Comparison of ENCODE assay signal across 21 cellular contexts in genomic region chr20:17870063-17870740, GRCh38.
DNase-seq lines count a peak whose midpoint lies in the region; ATAC-seq and TF ChIP-seq lines count a peak whose summit lies in the region.
"Had no signal": no experiment of that assay in that cellular context is flagged by ENCODE, and none has a peak within 500 bp of the region (broad histone marks: within the 10 kb centered on the region; RNA-seq: fewer than 3 reads in every experiment).

No MANE protein-coding gene starts in this region.

- H3K4me3 Mint-ChIP-seq in WTC11, result no peak overlapping the region
- H3K4me3 Mint-ChIP-seq: activated B cell treated with CpG ODN at 0.5 μM for 24 hours had no signal

- H3K9ac ChIP-seq in mammary epithelial cell (ENCODE audit: insufficient read depth, low read length) (no peak overlapping the region), subcutaneous abdominal adipose tissue (ENCODE audit: low read length in 5 of 5) (peak overlapping the region in 1 of 5 donors; percentile 42)
- H3K9ac ChIP-seq: parathyroid adenoma had no signal

- no peaks in the 10 kb centered on the region for H3K9me3 Mint-ChIP-seq in WTC11
- H3K9me3 Mint-ChIP-seq: activated B cell treated with CpG ODN at 0.5 μM for 24 hours; activated T-helper 2 cell treated with anti-CD3 and anti-CD28 coated beads, Interferon-gamma antibody, Interleukin-2, Interleukin-4, amounts not matched to agents 10 μg/mL and 5 μg/mL and 100 μg/mL, durations not matched to agents 14 hours and 24 hours and 36 hours had no signal

- H3K27me3 ChIP-seq in breast epithelium (no peaks in the 10 kb centered on the region), mammary epithelial cell (ENCODE audit: insufficient read depth, low read length) (no peaks in the 10 kb centered on the region), subcutaneous abdominal adipose tissue (ENCODE audit: control insufficient read depth in 5 of 5, insufficient read depth in 4 of 5, low read length in 5 of 5) (no peaks in the 10 kb centered on the region)

- no peak for TF ChIP-seq POLR2A in breast epithelium (IDR thresholded peaks at IDR 0.05)

- ATAC-seq in WTC11 (no peak), GM21529 (IDR thresholded peaks at IDR 0.05; ENCODE audit: unreplicated experiment) (no peak)
- ATAC-seq: A549; stimulated activated naive CD8-positive, alpha-beta T cell treated with anti-CD3 and anti-CD28 coated beads, Interleukin-15, Interleukin-2, amounts not matched to agents 100 U/mL and 50 U/mL, for 24 hours had no signal

- H3K27ac ChIP-seq in breast epithelium (peak overlapping the region; percentile 40 to 62), mammary epithelial cell (ENCODE audit: insufficient read depth, low read depth, low read length) (no peak overlapping the region), subcutaneous abdominal adipose tissue (ENCODE audit: low read depth, low read length) (no peak overlapping the region)
- H3K27ac ChIP-seq: A549, parathyroid adenoma had no signal

- POLR2A ChIA-PET in WTC11 (lab: Charles Lee), result interaction anchor here (0.7 kb wide), 1 partner anchor 241 kb away, joined by 3 read pairs; no protein-coding TSS in a partner anchor

- 79% methylated on average over 17 of the region's 18 CpGs for WGBS in mammary epithelial cell (ENCODE audit: low coverage, missing lambda C conversion rate)

- H3K4me1 ChIP-seq in breast epithelium (peaks cover 4 to 8% of the 10 kb centered on the region in 2 donors), mammary epithelial cell (ENCODE audit: insufficient read depth, low read length) (peaks cover 17% of the 10 kb centered on the region), subcutaneous abdominal adipose tissue (ENCODE audit: control insufficient read depth in 5 of 5, insufficient read depth in 5 of 5, low read length in 5 of 5) (peaks cover 9 to 59% (median 31%) of the 10 kb centered on the region in 5 donors)

- peaks cover 78% of the 10 kb centered on the region for H3K4me1 Mint-ChIP-seq in WTC11

- TF ChIP-seq CTCF in breast epithelium (IDR thresholded peaks at IDR 0.05) (no peak), mammary epithelial cell (conservative IDR thresholded peaks at IDR 0.05 in 1 of 2, IDR thresholded peaks at IDR 0.05 in 1 of 2; ENCODE audit: extremely low read depth in 1 of 2, insufficient read depth in 1 of 2, low read depth in 1 of 2, low read length in 2 of 2) (no peak), WTC11 (IDR thresholded peaks at IDR 0.05) (no peak)

- no peaks in the 10 kb centered on the region for H3K79me2 ChIP-seq in mammary epithelial cell (ENCODE audit: insufficient read depth, low read length)
- H3K79me2 ChIP-seq: parathyroid adenoma had no signal

- intact Hi-C loops in breast epithelium (cut with DNase I; ENCODE audit: low total_unique reads) (loop anchor here (5.0 kb wide), 1 partner anchor 352 kb away; no protein-coding TSS in a partner anchor), mammary epithelial cell (cut with micrococcal nuclease) (no loop called here)

- H3K27me3 Mint-ChIP-seq in WTC11 (ENCODE audit: low read depth), result no peaks in the 10 kb centered on the region; the same call in 1 of the 2 replicates

- no peak overlapping the region for H2AFZ ChIP-seq in mammary epithelial cell (ENCODE audit: low read depth, low read length)
- H2AFZ ChIP-seq: parathyroid adenoma had no signal

- H3K4me3 ChIP-seq in breast epithelium, result peak overlapping the region in 1 of 3 donors; percentile 45
- H3K4me3 ChIP-seq in mammary epithelial cell (replicated peaks in 1 of 3; ENCODE audit: insufficient read depth in 1 of 3, low read depth in 2 of 3, low read length in 3 of 3), result no peak overlapping the region
- peak overlapping the region; percentile 24 to 55 (median 41) for H3K4me3 ChIP-seq in subcutaneous abdominal adipose tissue (ENCODE audit: low read depth in 1 of 5, low read length in 5 of 5)
- H3K4me3 ChIP-seq: A549 had no signal

- DNase-seq in breast epithelium (ENCODE audit: low spot score in 2 of 2) (peak in 1 of 2 donors; percentile 51), mammary epithelial cell (no peak), WTC11 (ENCODE audit: low spot score) (no peak), iris pigment epithelial cell (ENCODE audit: low read depth) (peak; percentile 39), 8988T (no peak)
- no peak for DNase-seq in activated CD4-positive, CD25-positive, alpha-beta regulatory T cell (lab: John Stamatoyannopoulos, UW)
- DNase-seq: activated B cell treated with CpG ODN at 0.5 μM for 24 hours; anterior cingulate cortex; COR-L47; GOT3; MM.1S; NCI-H187 treated with DMSO at 0.1 percent for 48 hours; SHP77 treated with DMSO at 0.1 percent for 48 hours; stimulated activated CD4-positive, alpha-beta T cell treated with anti-CD3 and anti-CD28 coated beads, Interleukin-15, amount 100 ng/mL, for 24 hours; stimulated activated naive CD8-positive, alpha-beta T cell treated with anti-CD3 and anti-CD28 coated beads, Interleukin-15, Interleukin-2, amounts not matched to agents 100 U/mL and 50 U/mL, for 24 hours; T-helper 2 cell had no signal

- H3K36me3 ChIP-seq in breast epithelium (no peaks in the 10 kb centered on the region), mammary epithelial cell (ENCODE audit: insufficient read depth, low read length) (no peaks in the 10 kb centered on the region), subcutaneous abdominal adipose tissue (ENCODE audit: control insufficient read depth in 5 of 5, insufficient read depth in 5 of 5, low read length in 5 of 5) (no peaks in the 10 kb centered on the region)

- no peaks in the 10 kb centered on the region for H3K36me3 Mint-ChIP-seq in WTC11

- dilution Hi-C loops in mammary epithelial cell (cut with HindIII; ENCODE audit: low sequenced_read_pairs), result loop anchor here (5.0 kb wide), 1 partner anchor 43 kb away; no protein-coding TSS in a partner anchor

- H3K27ac Mint-ChIP-seq in WTC11, result peak overlapping the region; percentile 65
- H3K27ac Mint-ChIP-seq: activated B cell treated with CpG ODN at 0.5 μM for 24 hours; activated T-helper 2 cell treated with anti-CD3 and anti-CD28 coated beads, Interferon-gamma antibody, Interleukin-2, Interleukin-4, amounts not matched to agents 10 μg/mL and 5 μg/mL and 100 μg/mL, durations not matched to agents 14 hours and 24 hours and 36 hours had no signal

- no peak overlapping the region for H3K4me2 ChIP-seq in mammary epithelial cell (ENCODE audit: insufficient read depth, low read depth, low read length)
- H3K4me2 ChIP-seq: A549 had no signal

- H3K9me3 ChIP-seq in breast epithelium (no peaks in the 10 kb centered on the region), mammary epithelial cell (replicated peaks; ENCODE audit: insufficient read depth, low read length) (no peaks in the 10 kb centered on the region), subcutaneous abdominal adipose tissue (ENCODE audit: control insufficient read depth in 5 of 5, low read length in 5 of 5) (no peaks in the 10 kb centered on the region)
- H3K9me3 ChIP-seq: A549 had no signal

- in situ Hi-C loops in mammary epithelial cell (cut with MboI; ENCODE audit: low sequenced_read_pairs in 2 of 2), result no loop called here

- no peaks in the 10 kb centered on the region for H4K20me1 ChIP-seq in mammary epithelial cell (ENCODE audit: insufficient read depth, low read length)

- CTCF ChIA-PET in mammary epithelial cell (lab: Charles Lee; ENCODE audit: low non-redundant PET), result no interaction called here
- CTCF ChIA-PET in WTC11 (lab: Charles Lee), result interaction anchor here (1.0 to 4.2 kb wide), 5 partner anchors 16 to 189 kb away, joined by 3 to 20 read pairs (median 5); partner anchors contain the start of gene RRBP1

- no TSS peak for BruUV-seq in mammary epithelial cell (replicated peaks; lab: Mats Ljungman, UMichigan)

TF ChIP-seq in WTC11, 78 proteins besides CTCF, POLR2A, EP300 and RAD21:
- TF ChIP-seq ZNF512 (CRISPR knock-in tag; IDR thresholded peaks at IDR 0.05; ENCODE audit: borderline replicate concordance), result no peak
- TF ChIP-seq OVOL2 (CRISPR knock-in tag; IDR thresholded peaks at IDR 0.05; ENCODE audit: borderline replicate concordance), result no peak
- TF ChIP-seq FOXJ3 (CRISPR knock-in tag; IDR thresholded peaks at IDR 0.05; ENCODE audit: borderline replicate concordance), result no peak
- no peak for TF ChIP-seq GRHL2 (CRISPR knock-in tag; IDR thresholded peaks at IDR 0.05; ENCODE audit: insufficient replicate concordance, severe bottlenecking)
- no peak for TF ChIP-seq EMX1 (CRISPR knock-in tag; IDR thresholded peaks at IDR 0.05)
- no peak for TF ChIP-seq TEAD1 (CRISPR knock-in tag; IDR thresholded peaks at IDR 0.05)
- no peak for TF ChIP-seq IRF1 (CRISPR knock-in tag; IDR thresholded peaks at IDR 0.05)
- TF ChIP-seq NR1H2 (CRISPR knock-in tag; IDR thresholded peaks at IDR 0.05), result no peak
- no peak for TF ChIP-seq IRF2 (CRISPR knock-in tag; IDR thresholded peaks at IDR 0.05; ENCODE audit: borderline replicate concordance, low read depth)
- TF ChIP-seq ATF1 (CRISPR knock-in tag; IDR thresholded peaks at IDR 0.05), result no peak
- TF ChIP-seq KAT7 (CRISPR knock-in tag; IDR thresholded peaks at IDR 0.05; ENCODE audit: borderline replicate concordance), result no peak
- no peak for TF ChIP-seq GABPB1 (CRISPR knock-in tag; IDR thresholded peaks at IDR 0.05)

Comparison
In these comparisons a context has a peak if more than half of its experiments do, and no peak if none do; other contexts are left out.
1. H3K27ac ChIP-seq: peak in breast epithelium (2 of 2); none in mammary epithelial cell (single experiment) and subcutaneous abdominal adipose tissue (single experiment).
2. H3K4me3 ChIP-seq: peak in subcutaneous abdominal adipose tissue (5 of 5); none in mammary epithelial cell (0 of 3).